8 cellular contexts compared by ENCODE assay signal in the genomic region with DNA sequence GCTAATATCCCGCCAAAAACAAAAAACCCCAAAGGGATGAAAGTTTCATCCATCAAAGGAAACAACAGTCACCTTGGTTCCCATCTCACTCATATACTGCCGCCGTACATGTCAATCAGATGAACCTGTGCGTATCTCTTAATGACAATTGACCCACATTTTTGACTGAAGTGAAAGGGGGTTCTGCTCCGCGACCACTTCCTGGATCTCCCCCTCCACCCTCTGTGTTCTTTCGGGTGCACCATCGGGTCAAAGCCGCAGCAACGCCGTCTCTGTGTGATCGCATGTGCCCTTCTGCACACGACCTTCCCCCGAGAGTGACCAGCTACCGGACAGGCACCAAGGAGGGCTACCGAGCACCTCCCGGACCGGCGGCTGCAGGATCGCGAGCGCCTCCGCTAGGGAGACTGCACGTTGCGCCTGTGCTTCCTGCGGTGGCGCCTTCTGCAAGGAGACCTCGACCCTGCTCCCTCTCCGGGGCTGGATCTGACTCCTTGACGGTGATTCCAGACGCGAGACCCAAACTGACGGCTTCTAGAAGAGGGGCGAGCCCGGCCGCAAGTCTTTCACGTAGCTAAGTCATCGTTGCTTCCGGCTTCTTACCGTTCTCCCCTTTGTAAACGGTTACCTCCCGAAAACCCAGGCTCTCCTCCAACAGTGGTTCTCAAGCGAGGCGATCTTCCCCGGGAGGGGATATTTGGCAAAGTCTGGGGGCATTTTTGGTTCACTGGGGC. TPM values are rescaled to one million over a fixed set of nuclear protein-coding genes. Genes with fewer than 3 reads are reported as not detected.
DNase-seq lines count a peak whose midpoint lies in the region; ATAC-seq and TF ChIP-seq lines count a peak whose summit lies in the region.
"Not testable (repeated sequence)": the region's sequence is repeated elsewhere in the genome, so short reads cannot be mapped to it uniquely, and the experiment has no call there.

No MANE protein-coding gene starts in this region.

- H3K27me3 Mint-ChIP-seq in activated CD8-positive, alpha-beta T cell treated with anti-CD3 and anti-CD28 coated beads for 36 hours; progenitor cell of endocrine pancreas: not testable (repeated sequence)

- intact Hi-C loops in activated CD8-positive, alpha-beta T cell treated with anti-CD3 and anti-CD28 coated beads for 36 hours (cut with micrococcal nuclease); left colon (cut with DNase I, micrococcal nuclease): not testable (repeated sequence)

- H3K4me1 Mint-ChIP-seq in activated CD8-positive, alpha-beta T cell treated with anti-CD3 and anti-CD28 coated beads for 36 hours (ENCODE audit: low read depth); progenitor cell of endocrine pancreas (ENCODE audit: low read depth): not testable (repeated sequence)

- H3K9me3 ChIP-seq in MG63 = not testable (repeated sequence)

- DNase-seq in MG63 (peak; percentile 45), left colon (peak in 1 of 2 donors; percentile 31)
- DNase-seq in activated CD8-positive, alpha-beta T cell treated with anti-CD3 and anti-CD28 coated beads for 36 hours = peak; percentile 61
- DNase-seq in effector CD4-positive, alpha-beta T cell = peak; percentile 8
- DNase-seq in progenitor cell of endocrine pancreas (ENCODE audit: low spot score, unreplicated experiment) = not testable (repeated sequence)

- CTCF ChIA-PET in activated CD8-positive, alpha-beta T cell treated with anti-CD3 and anti-CD28 coated beads for 36 hours (lab: Charles Lee) = not testable (repeated sequence)

- H3K27me3 ChIP-seq in MG63 = not testable (repeated sequence)

- H3K36me3 Mint-ChIP-seq in activated CD8-positive, alpha-beta T cell treated with anti-CD3 and anti-CD28 coated beads for 36 hours (ENCODE audit: low read depth); progenitor cell of endocrine pancreas (ENCODE audit: insufficient read depth): not testable (repeated sequence)

- peak overlapping the region; percentile 53 for H3K4me3 ChIP-seq in MG63
- H3K4me3 ChIP-seq in urinary bladder (ENCODE audit: low read depth, low read length) = peak overlapping the region; percentile 31

- ATAC-seq in GM18868 (IDR thresholded peaks at IDR 0.05; ENCODE audit: unreplicated experiment) = peak; percentile 39
- peak; percentile 30 for ATAC-seq in HG02852 (IDR thresholded peaks at IDR 0.05; ENCODE audit: unreplicated experiment)
- ATAC-seq in activated CD8-positive, alpha-beta T cell treated with anti-CD3 and anti-CD28 coated beads for 36 hours = peak; percentile 32
- ATAC-seq in left colon = peak; percentile 71

- peak overlapping the region; percentile 97 for H3K4me3 Mint-ChIP-seq in activated CD8-positive, alpha-beta T cell treated with anti-CD3 and anti-CD28 coated beads for 36 hours
- H3K4me3 Mint-ChIP-seq in progenitor cell of endocrine pancreas (ENCODE audit: low read depth) = peak overlapping the region; percentile 77

- H3K27ac Mint-ChIP-seq in activated CD8-positive, alpha-beta T cell treated with anti-CD3 and anti-CD28 coated beads for 36 hours = peak overlapping the region; percentile 91
- not testable (repeated sequence) for H3K27ac Mint-ChIP-seq in progenitor cell of endocrine pancreas

- POLR2A ChIA-PET in activated CD8-positive, alpha-beta T cell treated with anti-CD3 and anti-CD28 coated beads for 36 hours (lab: Charles Lee) = not testable (repeated sequence)

- not testable (repeated sequence) for H3K9me3 Mint-ChIP-seq in activated CD8-positive, alpha-beta T cell treated with anti-CD3 and anti-CD28 coated beads for 36 hours; progenitor cell of endocrine pancreas (ENCODE audit: low read depth)

- under 1% methylated on average over 25 of the region's 45 CpGs for WGBS in urinary bladder

- H3K27ac ChIP-seq in urinary bladder (ENCODE audit: low read depth) = not testable (repeated sequence)

- not testable (repeated sequence) for H3K36me3 ChIP-seq in MG63; urinary bladder (ENCODE audit: insufficient read depth)

- not testable (repeated sequence) for TF ChIP-seq CTCF in activated CD8-positive, alpha-beta T cell treated with anti-CD3 and anti-CD28 coated beads for 36 hours (IDR thresholded peaks at IDR 0.05); progenitor cell of endocrine pancreas (IDR thresholded peaks at IDR 0.05; ENCODE audit: unreplicated experiment)

- not testable (repeated sequence) for H3K4me1 ChIP-seq in urinary bladder (ENCODE audit: insufficient read depth)

RNA-seq across cellular contexts. Expression of a gene that starts 5.6 kb away (rescaled TPM):
- total RNA-seq in MG63 (2014; rRNA removed; shearing (Covaris generic); ENCODE audit: low replicate concordance) = not detected in 2 replicates
- total RNA-seq in activated CD8-positive, alpha-beta T cell treated with anti-CD3 and anti-CD28 coated beads for 36 hours = not detected
- total RNA-seq in left colon (not detected), progenitor cell of endocrine pancreas (not detected in 2 replicates), urinary bladder (0.69 TPM)
- not detected for polyA plus RNA-seq in urinary bladder

RNA-seq across cellular contexts. Expression of a gene that starts 19.5 kb away (rescaled TPM):
- 36.4 and 44.5 TPM in 2 replicates for total RNA-seq in MG63 (2014; rRNA removed; shearing (Covaris generic); ENCODE audit: low replicate concordance)
- 100 to 1,000 TPM; 124 to 139 TPM for total RNA-seq in activated CD8-positive, alpha-beta T cell treated with anti-CD3 and anti-CD28 coated beads for 36 hours
- 100 to 1,000 TPM; 130 to 132 TPM for total RNA-seq in left colon
- 124 and 127 TPM in 2 replicates for total RNA-seq in progenitor cell of endocrine pancreas
- 126 TPM for total RNA-seq in urinary bladder
- polyA plus RNA-seq in urinary bladder = 69.6 TPM

RNA-seq across cellular contexts. Expression of a gene that starts 34.4 kb away (rescaled TPM):
- total RNA-seq in MG63 (2014; rRNA removed; shearing (Covaris generic); ENCODE audit: low replicate concordance) = 37.8 and 40.1 TPM in 2 replicates
- total RNA-seq in activated CD8-positive, alpha-beta T cell treated with anti-CD3 and anti-CD28 coated beads for 36 hours = 10 to 100 TPM; 35.7 to 39.6 TPM
- 10 to 100 TPM; 46.3 to 49.8 TPM for total RNA-seq in left colon
- 40.3 and 43.5 TPM in 2 replicates for total RNA-seq in progenitor cell of endocrine pancreas
- total RNA-seq in urinary bladder = 54.7 TPM
- polyA plus RNA-seq in urinary bladder = 91.9 TPM
